Comparison of ENCODE assay signal across 9 cellular contexts in the genomic region with DNA sequence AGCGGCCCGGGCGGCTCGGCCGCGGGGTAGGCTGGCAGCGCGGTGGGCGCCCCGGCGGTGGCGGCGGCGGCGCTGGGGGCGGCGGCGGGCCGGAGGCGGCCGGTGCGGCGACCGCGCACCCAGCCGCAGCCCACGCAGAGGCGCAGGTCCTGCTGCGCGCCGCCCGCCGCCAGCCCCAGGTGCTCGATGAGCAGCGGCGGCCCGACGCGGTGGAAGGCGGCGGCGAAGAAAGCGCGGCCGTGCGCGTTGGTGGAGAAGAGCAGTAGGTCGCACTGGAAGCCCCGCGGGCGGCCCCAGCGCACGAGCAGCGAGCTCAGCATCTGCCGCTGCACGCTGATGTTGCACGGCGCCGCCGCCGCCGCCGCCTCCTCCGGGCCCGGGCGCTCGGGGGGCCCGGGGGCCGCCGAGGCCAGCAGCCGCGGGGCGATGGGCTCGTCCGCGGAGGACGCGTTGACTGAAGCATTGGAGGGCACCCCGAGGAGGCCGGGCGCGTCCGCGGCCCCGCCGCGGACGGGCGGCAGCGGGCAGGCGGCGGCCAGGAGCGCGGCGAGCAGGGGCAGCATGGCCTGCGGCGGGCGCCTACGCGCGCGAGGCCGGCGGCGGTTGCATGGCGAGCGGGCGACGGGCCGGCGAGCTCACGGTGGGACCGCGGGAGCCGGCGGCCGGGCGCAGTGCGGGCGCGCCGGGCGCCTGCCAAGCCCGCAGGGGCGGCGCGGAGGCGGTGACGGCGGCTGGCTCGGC. TPM values are rescaled to one million over a fixed set of nuclear protein-coding genes. Genes with fewer than 3 reads are reported as not detected.
A peak's percentile ranks its signal among the peaks of the same experiment; 100 is the strongest.
DNase-seq lines count a peak whose midpoint lies in the region; ATAC-seq, FAIRE-seq and TF ChIP-seq lines count a peak whose summit lies in the region.
"Had no signal": no experiment of that assay in that cellular context is flagged by ENCODE, and none has a peak within 500 bp of the region (broad histone marks: within the 10 kb centered on the region; RNA-seq: fewer than 3 reads in every experiment).

No MANE protein-coding gene starts in this region.

- peak overlapping the region; percentile 81 for H3K4me3 Mint-ChIP-seq in astrocyte (ENCODE audit: unreplicated experiment)

- H3K27ac ChIP-seq in astrocyte (ENCODE audit: low read depth, low read length), result peak overlapping the region; percentile 70

- no peaks in the 10 kb centered on the region for H3K36me3 Mint-ChIP-seq in astrocyte (ENCODE audit: low read depth, unreplicated experiment)

- peak overlapping the region; percentile 76 for H2AFZ ChIP-seq in astrocyte (ENCODE audit: low read depth, low read length)

- H3K9me3 Mint-ChIP-seq in astrocyte (ENCODE audit: unreplicated experiment), result no peaks in the 10 kb centered on the region

- peaks cover 6% of the 10 kb centered on the region for H3K27me3 ChIP-seq in astrocyte (ENCODE audit: insufficient read depth, low read length)

- TF ChIP-seq CTCF in astrocyte (IDR thresholded peaks at IDR 0.05; ENCODE audit: insufficient read depth, low read depth, low read length), result no peak

- FAIRE-seq in astrocyte (lab: Jason Lieb, UNC), result no peak
- FAIRE-seq: A204.1 had no signal

- peaks cover 11% of the 10 kb centered on the region for H3K4me1 ChIP-seq in astrocyte (ENCODE audit: insufficient read depth, low read length)

- H3K4me3 ChIP-seq in astrocyte (ENCODE audit: insufficient read depth, low read depth, low read length), result peak overlapping the region; percentile 62

- H3K9me3 ChIP-seq in astrocyte (ENCODE audit: insufficient read depth, low read depth, low read length), result no peaks in the 10 kb centered on the region

- H3K27ac Mint-ChIP-seq in astrocyte (ENCODE audit: unreplicated experiment), result no peak overlapping the region

- peaks cover 4% of the 10 kb centered on the region for H3K36me3 ChIP-seq in astrocyte (ENCODE audit: insufficient read depth, low read length)

- DNase-seq in DMS 273 (lab: John Stamatoyannopoulos, UW; ENCODE audit: unreplicated experiment), result peak; percentile 69
- no peak for DNase-seq in DMS 273 treated with DMSO at 0.1 percent for 48 hours (lab: John Stamatoyannopoulos, UW)
- peak; percentile 60 for DNase-seq in RPMI8226
- peak; percentile 23 for DNase-seq in astrocyte (ENCODE audit: low read depth)
- DNase-seq in iPS-NIHi7 (ENCODE audit: extremely low spot score), result peak; percentile 27
- DNase-seq in stimulated activated CD4-positive, alpha-beta T cell treated with anti-CD3 and anti-CD28 coated beads, Interleukin-2, amount 100 ng/mL, for 24 hours, result peak; percentile 33 to 56
- no peak for DNase-seq in GF-D8 (lab: John Stamatoyannopoulos, UW)

- H3K9ac ChIP-seq in astrocyte (ENCODE audit: low read length), result peak overlapping the region; percentile 84

- H3K79me2 ChIP-seq in astrocyte (ENCODE audit: insufficient read depth, low read length), result peaks cover 11% of the 10 kb centered on the region

- ATAC-seq in HG02610 (IDR thresholded peaks at IDR 0.05; ENCODE audit: unreplicated experiment), result peak; percentile 30

- peak overlapping the region; percentile 83 for H3K4me2 ChIP-seq in astrocyte (ENCODE audit: low read length)

- peaks cover 13% of the 10 kb centered on the region for H3K4me1 Mint-ChIP-seq in astrocyte (ENCODE audit: low read depth, unreplicated experiment)

- no peaks in the 10 kb centered on the region for H4K20me1 ChIP-seq in astrocyte (ENCODE audit: insufficient read depth, low read length)

- peaks cover 26% of the 10 kb centered on the region for H3K27me3 Mint-ChIP-seq in astrocyte (ENCODE audit: low read depth, unreplicated experiment)

RNA-seq across cellular contexts. Expression of gene TMEM158, which starts 0.5 kb away (rescaled TPM):
- 11.5 and 14.1 TPM in 2 replicates for total RNA-seq in astrocyte

Comparison
In these comparisons a context has a peak if more than half of its experiments do, and no peak if none do; other contexts are left out.
1. DNase-seq: peak in DMS 273 (single experiment), RPMI8226 (single experiment), astrocyte (single experiment), iPS-NIHi7 (single experiment) and stimulated activated CD4-positive, alpha-beta T cell treated with anti-CD3 and anti-CD28 coated beads, Interleukin-2, amount 100 ng/mL, for 24 hours (2 of 2); none in DMS 273 treated with DMSO at 0.1 percent for 48 hours (single experiment) and GF-D8 (single experiment).